ENCODE assay signal across 20 cellular contexts in genomic region chr1:228543396-228543795, GRCh38.
"Had no signal": no experiment of that assay in that cellular context is flagged by ENCODE, and none has a peak within 500 bp of the region (broad histone marks: within the 10 kb centered on the region; RNA-seq: fewer than 3 reads in every experiment).

No MANE protein-coding gene starts in this region.

- H3K27me3 ChIP-seq: hepatocyte, pancreas, right lobe of liver had no signal

- H3K79me2 ChIP-seq: hepatocyte had no signal

- H3K27ac Mint-ChIP-seq: naive B cell; nephron; stimulated activated naive B cell treated with anti-CD40 and anti-IgM and Interleukin-4, amounts not matched to agents 10 μg/mL and 1 μg/mL and 100 μg/mL, for 72 hours; stimulated activated naive CD8-positive, alpha-beta T cell treated with anti-CD3 and anti-CD28 coated beads, Interleukin-15, amount 100 ng/mL, for 72 hours had no signal

- H3K4me1 Mint-ChIP-seq: naive B cell; nephron; stimulated activated naive B cell treated with anti-CD40 and anti-IgM and Interleukin-4, amounts not matched to agents 10 μg/mL and 1 μg/mL and 100 μg/mL, for 72 hours; stimulated activated naive CD8-positive, alpha-beta T cell treated with anti-CD3 and anti-CD28 coated beads, Interleukin-15, amount 100 ng/mL, for 72 hours had no signal

- H3K4me3 Mint-ChIP-seq: naive B cell; nephron; stimulated activated naive B cell treated with anti-CD40 and anti-IgM and Interleukin-4, amounts not matched to agents 10 μg/mL and 1 μg/mL and 100 μg/mL, for 72 hours; stimulated activated naive CD8-positive, alpha-beta T cell treated with anti-CD3 and anti-CD28 coated beads, Interleukin-15, amount 100 ng/mL, for 72 hours had no signal

- H3K27ac ChIP-seq: esophagus squamous epithelium, hepatocyte, pancreas, prostate gland, right lobe of liver, thoracic aorta had no signal

- H3K4me2 ChIP-seq: hepatocyte had no signal

- H3K4me3 ChIP-seq: esophagus squamous epithelium, hepatocyte, lung, pancreas, prostate gland, right lobe of liver, thoracic aorta had no signal

- H3K36me3 Mint-ChIP-seq: naive B cell; stimulated activated naive B cell treated with anti-CD40 and anti-IgM and Interleukin-4, amounts not matched to agents 10 μg/mL and 1 μg/mL and 100 μg/mL, for 72 hours had no signal

- DNase-seq: dermis blood vessel endothelial cell; esophagus squamous epithelium; foreskin fibroblast; head of caudate nucleus; left ventricle myocardium superior; mesenchymal stem cell; naive B cell; occipital lobe; right lobe of liver; stimulated activated CD4-positive, alpha-beta T cell treated with anti-CD3 and anti-CD28 coated beads, Interleukin-2, amount 100 ng/mL, for 24 hours; stimulated activated CD4-positive, alpha-beta T cell treated with anti-CD3 and anti-CD28 coated beads, Interleukin-4, amount 100 ng/mL, for 4 hours; stimulated activated naive B cell treated with anti-CD40 and anti-IgM and Interleukin-4, amounts not matched to agents 10 μg/mL and 1 μg/mL and 100 μg/mL, for 72 hours; stimulated activated naive CD8-positive, alpha-beta T cell treated with anti-CD3 and anti-CD28 coated beads, Interleukin-15, amount 100 ng/mL, for 72 hours had no signal

- ATAC-seq: left colon; left ventricle myocardium superior; pancreas; right lobe of liver; stimulated activated naive B cell treated with anti-CD40 and anti-IgM and Interleukin-4, amounts not matched to agents 10 μg/mL and 1 μg/mL and 100 μg/mL, for 72 hours; stimulated activated naive CD8-positive, alpha-beta T cell treated with anti-CD3 and anti-CD28 coated beads, Interleukin-15, amount 100 ng/mL, for 72 hours had no signal

- H3K4me1 ChIP-seq: esophagus squamous epithelium, pancreas, prostate gland, right lobe of liver had no signal

- H3K9me3 ChIP-seq: esophagus squamous epithelium, pancreas, prostate gland, right lobe of liver, thoracic aorta had no signal

- H3K36me3 ChIP-seq: esophagus squamous epithelium, pancreas, prostate gland, right lobe of liver, thoracic aorta had no signal

- H2AFZ ChIP-seq: hepatocyte had no signal
